In the genomic region with DNA sequence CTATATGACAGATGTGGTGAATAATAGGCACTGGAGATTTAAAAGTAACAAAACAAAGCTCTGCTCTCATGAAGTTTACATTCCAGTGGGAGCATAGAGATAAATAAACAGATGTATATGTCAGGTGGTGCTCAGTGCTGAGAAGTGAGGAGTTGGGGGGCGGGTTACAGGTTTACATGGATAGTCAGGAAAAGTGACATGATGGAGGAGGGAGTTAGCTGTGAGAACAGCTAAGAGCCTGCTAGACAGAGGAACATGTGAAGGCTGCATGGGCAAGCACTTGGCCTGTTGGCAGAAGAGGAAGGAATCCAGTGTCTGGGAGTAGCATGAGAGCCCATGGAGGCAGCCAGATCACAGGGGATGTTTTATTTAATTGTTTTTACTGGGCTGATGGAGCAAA, we compare ENCODE assay signal across 16 cellular contexts. TPM values are rescaled to one million over a fixed set of nuclear protein-coding genes. Genes with fewer than 3 reads are reported as not detected.
DNase-seq lines count a peak whose midpoint lies in the region; ATAC-seq and TF ChIP-seq lines count a peak whose summit lies in the region.
"Had no signal": no experiment of that assay in that cellular context is flagged by ENCODE, and none has a peak within 500 bp of the region (broad histone marks: within the 10 kb centered on the region; RNA-seq: fewer than 3 reads in every experiment).

No MANE protein-coding gene starts in this region.

- H3K4me1 Mint-ChIP-seq in activated T-cell treated with anti-CD3 and anti-CD28 coated beads, Interleukin-2, amount 50 U/mL, for 4 hours (ENCODE audit: low read depth): peaks cover 36% of the 10 kb centered on the region
- peaks cover 56% of the 10 kb centered on the region for H3K4me1 Mint-ChIP-seq in activated T-helper 1 cell treated with anti-CD3 and anti-CD28 coated beads, Interleukin-12 subunit alpha, Interleukin-12 subunit beta, Interleukin-2, Interleukin-4 antibody, amounts not matched to agents 30 ng/mL and 10 ng/mL and 1 ng/mL, durations not matched to agents 14 hours and 24 hours and 36 hours (ENCODE audit: low read depth)

- no peaks in the 10 kb centered on the region for H3K36me3 Mint-ChIP-seq in activated T-cell treated with anti-CD3 and anti-CD28 coated beads, Interleukin-2, amount 50 U/mL, for 4 hours (ENCODE audit: insufficient read depth)
- peaks cover 4% of the 10 kb centered on the region for H3K36me3 Mint-ChIP-seq in activated T-helper 1 cell treated with anti-CD3 and anti-CD28 coated beads, Interleukin-12 subunit alpha, Interleukin-12 subunit beta, Interleukin-2, Interleukin-4 antibody, amounts not matched to agents 30 ng/mL and 10 ng/mL and 1 ng/mL, durations not matched to agents 14 hours and 24 hours and 36 hours (ENCODE audit: low read depth)

- in situ Hi-C loops in GM13976 (cut with MboI; ENCODE audit: low sequenced_read_pairs, unreplicated experiment): no loop called here

- TF ChIP-seq POLR2A in right lobe of liver (IDR thresholded peaks at IDR 0.05) (no peak), stomach (IDR thresholded peaks at IDR 0.05) (no peak)

- 100% methylated on average over 1 of the region's 1 CpG for WGBS in right lobe of liver (ENCODE audit: insufficient coverage, low coverage, low lambda C conversion rate, missing lambda C conversion rate)
- 73 to 85% (median 79%) methylated on average over 1 of the region's 1 CpG for WGBS in stomach, 5 donors

- H3K9me3 Mint-ChIP-seq in activated T-cell treated with anti-CD3 and anti-CD28 coated beads, Interleukin-2, amount 50 U/mL, for 4 hours: no peaks in the 10 kb centered on the region
- no peaks in the 10 kb centered on the region for H3K9me3 Mint-ChIP-seq in activated T-helper 1 cell treated with anti-CD3 and anti-CD28 coated beads, Interleukin-12 subunit alpha, Interleukin-12 subunit beta, Interleukin-2, Interleukin-4 antibody, amounts not matched to agents 30 ng/mL and 10 ng/mL and 1 ng/mL, durations not matched to agents 14 hours and 24 hours and 36 hours
- H3K9me3 Mint-ChIP-seq: central memory CD8-positive, alpha-beta T cell; stimulated activated naive CD8-positive, alpha-beta T cell treated with anti-CD3 and anti-CD28 coated beads, Interleukin-15, Interleukin-2, amounts not matched to agents 100 ng/mL and 50 ng/mL, for 24 hours had no signal

- no peaks in the 10 kb centered on the region for H3K27me3 Mint-ChIP-seq in activated T-cell treated with anti-CD3 and anti-CD28 coated beads, Interleukin-2, amount 50 U/mL, for 4 hours (ENCODE audit: low read depth)
- no peaks in the 10 kb centered on the region for H3K27me3 Mint-ChIP-seq in activated T-helper 1 cell treated with anti-CD3 and anti-CD28 coated beads, Interleukin-12 subunit alpha, Interleukin-12 subunit beta, Interleukin-2, Interleukin-4 antibody, amounts not matched to agents 30 ng/mL and 10 ng/mL and 1 ng/mL, durations not matched to agents 14 hours and 24 hours and 36 hours (ENCODE audit: insufficient read depth)
- H3K27me3 Mint-ChIP-seq: central memory CD8-positive, alpha-beta T cell; stimulated activated naive CD8-positive, alpha-beta T cell treated with anti-CD3 and anti-CD28 coated beads, Interleukin-15, Interleukin-2, amounts not matched to agents 100 ng/mL and 50 ng/mL, for 24 hours had no signal

- no peak for DNase-seq in activated T-cell treated with anti-CD3 and anti-CD28 coated beads, Interleukin-2, amount 50 U/mL, for 4 hours
- no peak for DNase-seq in activated T-cell treated with anti-CD3 and anti-CD28 coated beads, Interleukin-2, amount 50 U/mL, for 48 hours
- no peak for DNase-seq in activated T-helper 1 cell treated with anti-CD3 and anti-CD28 coated beads, Interleukin-12 subunit alpha, Interleukin-12 subunit beta, Interleukin-2, Interleukin-4 antibody, amounts not matched to agents 30 ng/mL and 10 ng/mL and 1 ng/mL, durations not matched to agents 14 hours and 24 hours and 36 hours (ENCODE audit: low spot score)
- DNase-seq in right lobe of liver: peak in 1 of 3 donors; percentile 29
- no peak for DNase-seq in stomach
- no peak for DNase-seq in NCI-H1930 (lab: John Stamatoyannopoulos, UW)
- DNase-seq in GM13976 (ENCODE audit: low spot score): no peak
- DNase-seq: activated CD8-positive, alpha-beta memory T cell treated with anti-CD3 and anti-CD28 coated beads, Interleukin-2, amount 50 U/mL, for 48 hours; MM.1S; NCI-H524 treated with DMSO at 0.1 percent for 48 hours; T-helper 2 cell had no signal

- no peak for ATAC-seq in activated T-cell treated with anti-CD3 and anti-CD28 coated beads, Interleukin-2, amount 50 U/mL, for 4 hours
- no peak for ATAC-seq in right lobe of liver
- ATAC-seq in SK-N-SH treated with all-trans-retinoic acid at 6 μM for 48 hours: no peak
- ATAC-seq: gastroesophageal sphincter, HCT116 had no signal

- H3K9me3 ChIP-seq in right lobe of liver (no peaks in the 10 kb centered on the region), stomach (no peaks in the 10 kb centered on the region)
- H3K9me3 ChIP-seq: gastroesophageal sphincter had no signal

- TF ChIP-seq CTCF in right lobe of liver (IDR thresholded peaks at IDR 0.05) (no peak), stomach (IDR thresholded peaks at IDR 0.05) (no peak), GM13976 (IDR thresholded peaks at IDR 0.05; ENCODE audit: borderline replicate concordance, control extremely low read depth, extremely low read depth, insufficient read depth, missing control alignments) (no peak)

- H3K4me1 ChIP-seq in right lobe of liver (peaks cover 0 to 13% (median 2%) of the 10 kb centered on the region in 4 donors), stomach (peaks cover 0 to 47% (median 20%) of the 10 kb centered on the region in 4 donors)

- H3K27ac ChIP-seq in right lobe of liver: peak overlapping the region; percentile 25 to 95 (median 85)
- peak overlapping the region in 3 of 5 donors; percentile 90 to 94 (median 91) for H3K27ac ChIP-seq in stomach

- TF ChIP-seq EP300 in stomach (IDR thresholded peaks at IDR 0.05): no peak

- H3K27ac Mint-ChIP-seq in activated T-helper 1 cell treated with anti-CD3 and anti-CD28 coated beads, Interleukin-12 subunit alpha, Interleukin-12 subunit beta, Interleukin-2, Interleukin-4 antibody, amounts not matched to agents 30 ng/mL and 10 ng/mL and 1 ng/mL, durations not matched to agents 14 hours and 24 hours and 36 hours: no peak overlapping the region

- no peaks in the 10 kb centered on the region for H3K27me3 ChIP-seq in right lobe of liver
- no peaks in the 10 kb centered on the region for H3K27me3 ChIP-seq in stomach
- H3K27me3 ChIP-seq: gastroesophageal sphincter had no signal

- H3K36me3 ChIP-seq in right lobe of liver (no peaks in the 10 kb centered on the region), stomach (no peaks in the 10 kb centered on the region)
- H3K36me3 ChIP-seq: gastroesophageal sphincter had no signal

- H3K4me3 Mint-ChIP-seq in activated T-cell treated with anti-CD3 and anti-CD28 coated beads, Interleukin-2, amount 50 U/mL, for 4 hours: peak overlapping the region; percentile 5
- H3K4me3 Mint-ChIP-seq in activated T-helper 1 cell treated with anti-CD3 and anti-CD28 coated beads, Interleukin-12 subunit alpha, Interleukin-12 subunit beta, Interleukin-2, Interleukin-4 antibody, amounts not matched to agents 30 ng/mL and 10 ng/mL and 1 ng/mL, durations not matched to agents 14 hours and 24 hours and 36 hours: peak overlapping the region; percentile 16
- H3K4me3 Mint-ChIP-seq: central memory CD8-positive, alpha-beta T cell had no signal

- intact Hi-C loops in activated T-helper 1 cell treated with anti-CD3 and anti-CD28 coated beads, Interleukin-12 subunit alpha, Interleukin-12 subunit beta, Interleukin-2, Interleukin-4 antibody, amounts not matched to agents 30 ng/mL and 10 ng/mL and 1 ng/mL, durations not matched to agents 14 hours and 24 hours and 36 hours (cut with micrococcal nuclease): loop anchor here (5.0 to 10.0 kb wide), 3 partner anchors 378 to 1355 kb away; partner anchors contain the start of genes KLF3, RELL1 and UGDH
- intact Hi-C loops in right lobe of liver (cut with DNase I) (no loop called here), stomach (cut with DNase I; ENCODE audit: low total_unique reads) (no loop called here)

- H3K4me3 ChIP-seq in right lobe of liver (no peak overlapping the region), stomach (no peak overlapping the region)
- H3K4me3 ChIP-seq: gastroesophageal sphincter had no signal

TF ChIP-seq in SK-N-SH treated with all-trans-retinoic acid at 6 μM for 48 hours, 23 proteins besides CTCF, POLR2A, EP300 and RAD21 (continues in another document):
- TF ChIP-seq CREB5 (CRISPR knock-in tag; IDR thresholded peaks at IDR 0.05; ENCODE audit: low read depth): no peak
- no peak for TF ChIP-seq TCF4 (CRISPR knock-in tag; IDR thresholded peaks at IDR 0.05; ENCODE audit: borderline replicate concordance)
- no peak for TF ChIP-seq ESRRG (CRISPR knock-in tag; IDR thresholded peaks at IDR 0.05)
- no peak for TF ChIP-seq ISL1 (CRISPR knock-in tag; IDR thresholded peaks at IDR 0.05)
- TF ChIP-seq TOX (CRISPR knock-in tag; IDR thresholded peaks at IDR 0.05; ENCODE audit: borderline replicate concordance): no peak

RNA-seq across cellular contexts. Expression of gene TMEM156, which starts 10.2 kb away (rescaled TPM):
- total RNA-seq in activated T-cell treated with anti-CD3 and anti-CD28 coated beads, Interleukin-2, amount 50 U/mL, for 4 hours: 1 to 10 TPM; 4.1 to 5.3 (median 4.9) TPM
- total RNA-seq in activated T-helper 1 cell treated with anti-CD3 and anti-CD28 coated beads, Interleukin-12 subunit alpha, Interleukin-12 subunit beta, Interleukin-2, Interleukin-4 antibody, amounts not matched to agents 30 ng/mL and 10 ng/mL and 1 ng/mL, durations not matched to agents 14 hours and 24 hours and 36 hours: 27.7 and 29.4 TPM in 2 replicates
- total RNA-seq in right lobe of liver: 1 to 10 TPM in 4 of 6 experiments, under 1 TPM in 1, not detected in 1; 0.29 to 2.8 (median 1.2) TPM
- total RNA-seq in stomach: 1 to 10 TPM in 1 of 5 donors, under 1 TPM in 1, not detected in 3; 0.37 to 1.2 TPM
- 1 to 10 TPM in 1 of 3 donors, under 1 TPM in 1, not detected in 1; 0.44 to 1.8 TPM for polyA plus RNA-seq in stomach
- total RNA-seq: gastroesophageal sphincter had no signal

RNA-seq across cellular contexts. Expression of gene KLHL5, which starts 19.7 kb away (rescaled TPM):
- total RNA-seq in activated T-cell treated with anti-CD3 and anti-CD28 coated beads, Interleukin-2, amount 50 U/mL, for 4 hours: 10 to 100 TPM in 2 of 3 donors, 1 to 10 TPM in 1; 8.9 to 12.7 (median 11.3) TPM
- 45.0 and 46.3 TPM in 2 replicates for total RNA-seq in activated T-helper 1 cell treated with anti-CD3 and anti-CD28 coated beads, Interleukin-12 subunit alpha, Interleukin-12 subunit beta, Interleukin-2, Interleukin-4 antibody, amounts not matched to agents 30 ng/mL and 10 ng/mL and 1 ng/mL, durations not matched to agents 14 hours and 24 hours and 36 hours
- total RNA-seq in right lobe of liver (10 to 100 TPM; 25.5 to 88.0 (median 42.2) TPM), stomach (10 to 100 TPM; 11.7 to 51.0 (median 24.9) TPM)
- polyA plus RNA-seq in stomach: 10 to 100 TPM in 2 of 3 donors, 1 to 10 TPM in 1; 6.3 to 35.1 (median 21.2) TPM
